10 cellular contexts compared by ENCODE assay signal in the genomic region with DNA sequence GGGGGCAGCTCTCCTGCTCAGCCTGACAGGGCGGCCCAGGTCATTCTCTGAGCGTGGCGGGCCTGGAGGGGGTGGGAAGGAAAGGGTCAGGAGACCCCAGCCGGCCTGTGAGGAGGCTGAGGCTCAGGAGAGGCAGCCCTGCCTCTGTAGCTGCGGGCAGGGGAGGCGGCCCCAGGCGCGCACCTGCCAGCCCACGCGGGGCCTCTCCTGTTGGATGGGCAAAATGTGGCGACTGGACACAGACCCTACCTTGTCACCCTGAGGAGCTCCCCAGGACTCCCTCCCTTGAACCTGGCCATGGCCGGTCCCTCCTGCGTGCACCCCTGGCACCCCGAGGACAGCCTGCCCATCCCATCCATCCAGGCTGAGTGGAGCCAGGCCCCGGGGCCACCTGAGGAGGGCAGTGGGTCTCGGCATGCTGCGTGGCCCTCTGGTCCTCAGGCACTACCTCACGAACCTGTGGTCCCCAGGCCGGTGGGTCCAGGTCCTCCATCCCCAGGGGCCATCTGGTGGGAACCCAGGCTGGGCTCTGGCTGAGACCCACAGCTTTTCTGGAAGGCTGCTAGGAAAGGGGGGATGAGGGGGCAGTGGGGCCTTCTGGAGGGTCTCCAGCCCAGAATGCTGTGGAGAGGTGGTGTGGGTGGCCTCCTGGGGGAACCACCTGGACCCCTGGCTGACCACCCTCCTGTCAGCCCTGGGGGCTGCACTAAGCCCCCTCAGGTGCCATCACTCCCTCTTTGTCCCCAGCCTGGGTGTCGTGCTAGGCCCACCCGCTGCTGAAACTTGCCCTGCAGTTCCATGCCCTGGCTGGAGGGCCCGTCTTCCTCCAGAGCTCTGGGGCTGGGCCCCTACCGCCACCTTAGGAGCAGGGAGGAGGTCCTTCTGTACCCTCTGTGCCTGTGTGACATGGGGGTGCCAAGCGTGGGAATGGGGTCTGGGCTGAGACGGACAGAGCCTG. TPM values are rescaled to one million over a fixed set of nuclear protein-coding genes. Genes with fewer than 3 reads are reported as not detected.
DNase-seq lines count a peak whose midpoint lies in the region; ATAC-seq, FAIRE-seq and TF ChIP-seq lines count a peak whose summit lies in the region.
"Had no signal": no experiment of that assay in that cellular context is flagged by ENCODE, and none has a peak within 500 bp of the region (broad histone marks: within the 10 kb centered on the region; RNA-seq: fewer than 3 reads in every experiment).

No MANE protein-coding gene starts in this region.

- H3K4me2 ChIP-seq in A549 = peak overlapping the region; percentile 98; the same call in 2 of the 3 replicates

- H3K4me3 ChIP-seq in A549 (no peak overlapping the region), lower leg skin (ENCODE audit: low read depth, poor library complexity, severe bottlenecking) (no peak overlapping the region), SJCRH30 (no peak overlapping the region)

- H3K9me3 ChIP-seq in A549 = no peaks in the 10 kb centered on the region
- H3K9me3 ChIP-seq in SJCRH30 (replicated peaks) = no peaks in the 10 kb centered on the region
- H3K9me3 ChIP-seq: neutrophil had no signal

- TF ChIP-seq RAD21 in A549 (conservative IDR thresholded peaks at IDR 0.05 in 1 of 2, IDR thresholded peaks at IDR 0.05 in 1 of 2) = no peak

- H3K4me1 ChIP-seq in A549 (peaks cover 20% of the 10 kb centered on the region), SJCRH30 (no peaks in the 10 kb centered on the region)

- CTCF ChIA-PET in A549 (lab: Yijun Ruan, JAX) = interaction anchor here (1.1 to 2.9 kb wide), 3 partner anchors 15 to 90 kb away, joined by 3 to 17 read pairs (median 3); a partner anchor contains a TSS

- FAIRE-seq in A549 (lab: Jason Lieb, UNC) = no peak
- FAIRE-seq: TTC549 had no signal

- TF ChIP-seq EP300 in A549 (IDR thresholded peaks at IDR 0.05) = no peak

- peaks cover 23% of the 10 kb centered on the region for H3K27me3 ChIP-seq in SJCRH30

- no peak for TF ChIP-seq POLR2A in A549 (IDR thresholded peaks at IDR 0.05; ENCODE audit: low read length)
- no peak for TF ChIP-seq POLR2A in lower leg skin (IDR thresholded peaks at IDR 0.05)

- POLR2A ChIA-PET in A549 (lab: Yijun Ruan, JAX) = interaction anchor here (2.2 kb wide), 1 partner anchor 15 kb away, joined by 11 read pairs; a partner anchor contains a TSS

- peak overlapping the region; percentile 88 to 96 for H3K27ac ChIP-seq in A549
- H3K27ac ChIP-seq in SJCRH30 = no peak overlapping the region
- H3K27ac ChIP-seq: neutrophil had no signal

- TF ChIP-seq CTCF in A549 (IDR thresholded peaks at IDR 0.05) (no peak), lower leg skin (IDR thresholded peaks at IDR 0.05) (no peak)

- ATAC-seq in A549 (no peak), HG02938 (IDR thresholded peaks at IDR 0.05; ENCODE audit: unreplicated experiment) (no peak), HG02759 (IDR thresholded peaks at IDR 0.05; ENCODE audit: unreplicated experiment) (no peak)

- no peaks in the 10 kb centered on the region for H3K36me3 ChIP-seq in SJCRH30
- H3K36me3 ChIP-seq: neutrophil had no signal

- 95% methylated on average over 20 of the region's 25 CpGs for WGBS in A549 (ENCODE audit: missing lambda C conversion rate)
- 69 to 70% methylated on average over 20 to 25 of the region's 25 CpGs for WGBS in lower leg skin, 2 donors

- intact Hi-C loops in lower leg skin (cut with DNase I; ENCODE audit: low total_unique reads) = no loop called here

- peak in 1 of 2 experiments; percentile 13 for DNase-seq in A549 (ENCODE audit: low read depth in 1 of 2, low spot score in 1 of 2)
- peak; percentile 11 for DNase-seq in Daoy (ENCODE audit: low read depth)
- DNase-seq in activated T-cell treated with anti-CD3 and anti-CD28 coated beads, Interleukin-2, amount 50 U/mL, for 48 hours = peak; percentile 17 to 18
- DNase-seq in lower leg skin (ENCODE audit: low spot score in 2 of 2) = peak; percentile 13 to 82
- no peak for DNase-seq in SJCRH30
- DNase-seq in NCI-H345 (lab: John Stamatoyannopoulos, UW) = no peak

TF ChIP-seq in A549, 52 proteins besides CTCF, POLR2A, EP300 and RAD21:
- TF ChIP-seq GATA3 (IDR thresholded peaks at IDR 0.05; ENCODE audit: borderline replicate concordance) (no peak), NR3C1 (IDR thresholded peaks at IDR 0.05) (no peak), RNF2 (IDR thresholded peaks at IDR 0.05; ENCODE audit: borderline replicate concordance, low read depth) (no peak), EHF (CRISPR knock-in tag; IDR thresholded peaks at IDR 0.05) (no peak), PHF8 (IDR thresholded peaks at IDR 0.05; ENCODE audit: borderline replicate concordance, low read depth) (no peak), EHMT2 (IDR thresholded peaks at IDR 0.05; ENCODE audit: low read depth) (no peak), POLR2AphosphoS2 (conservative IDR thresholded peaks at IDR 0.05; ENCODE audit: low read length) (no peak), KDM1A (IDR thresholded peaks at IDR 0.05; ENCODE audit: low read depth) (no peak), TFCP2L1 (CRISPR knock-in tag; IDR thresholded peaks at IDR 0.05) (no peak), CHD4 (IDR thresholded peaks at IDR 0.05; ENCODE audit: borderline replicate concordance) (no peak), BHLHE40 (IDR thresholded peaks at IDR 0.05; ENCODE audit: low read depth, low read length) (no peak)
- TF ChIP-seq, protein P1, sequence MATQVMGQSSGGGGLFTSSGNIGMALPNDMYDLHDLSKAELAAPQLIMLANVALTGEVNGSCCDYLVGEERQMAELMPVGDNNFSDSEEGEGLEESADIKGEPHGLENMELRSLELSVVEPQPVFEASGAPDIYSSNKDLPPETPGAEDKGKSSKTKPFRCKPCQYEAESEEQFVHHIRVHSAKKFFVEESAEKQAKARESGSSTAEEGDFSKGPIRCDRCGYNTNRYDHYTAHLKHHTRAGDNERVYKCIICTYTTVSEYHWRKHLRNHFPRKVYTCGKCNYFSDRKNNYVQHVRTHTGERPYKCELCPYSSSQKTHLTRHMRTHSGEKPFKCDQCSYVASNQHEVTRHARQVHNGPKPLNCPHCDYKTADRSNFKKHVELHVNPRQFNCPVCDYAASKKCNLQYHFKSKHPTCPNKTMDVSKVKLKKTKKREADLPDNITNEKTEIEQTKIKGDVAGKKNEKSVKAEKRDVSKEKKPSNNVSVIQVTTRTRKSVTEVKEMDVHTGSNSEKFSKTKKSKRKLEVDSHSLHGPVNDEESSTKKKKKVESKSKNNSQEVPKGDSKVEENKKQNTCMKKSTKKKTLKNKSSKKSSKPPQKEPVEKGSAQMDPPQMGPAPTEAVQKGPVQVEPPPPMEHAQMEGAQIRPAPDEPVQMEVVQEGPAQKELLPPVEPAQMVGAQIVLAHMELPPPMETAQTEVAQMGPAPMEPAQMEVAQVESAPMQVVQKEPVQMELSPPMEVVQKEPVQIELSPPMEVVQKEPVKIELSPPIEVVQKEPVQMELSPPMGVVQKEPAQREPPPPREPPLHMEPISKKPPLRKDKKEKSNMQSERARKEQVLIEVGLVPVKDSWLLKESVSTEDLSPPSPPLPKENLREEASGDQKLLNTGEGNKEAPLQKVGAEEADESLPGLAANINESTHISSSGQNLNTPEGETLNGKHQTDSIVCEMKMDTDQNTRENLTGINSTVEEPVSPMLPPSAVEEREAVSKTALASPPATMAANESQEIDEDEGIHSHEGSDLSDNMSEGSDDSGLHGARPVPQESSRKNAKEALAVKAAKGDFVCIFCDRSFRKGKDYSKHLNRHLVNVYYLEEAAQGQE (IDR thresholded peaks at IDR 0.05) = no peak
- TF ChIP-seq, protein P2, sequence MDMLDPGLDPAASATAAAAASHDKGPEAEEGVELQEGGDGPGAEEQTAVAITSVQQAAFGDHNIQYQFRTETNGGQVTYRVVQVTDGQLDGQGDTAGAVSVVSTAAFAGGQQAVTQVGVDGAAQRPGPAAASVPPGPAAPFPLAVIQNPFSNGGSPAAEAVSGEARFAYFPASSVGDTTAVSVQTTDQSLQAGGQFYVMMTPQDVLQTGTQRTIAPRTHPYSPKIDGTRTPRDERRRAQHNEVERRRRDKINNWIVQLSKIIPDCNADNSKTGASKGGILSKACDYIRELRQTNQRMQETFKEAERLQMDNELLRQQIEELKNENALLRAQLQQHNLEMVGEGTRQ (IDR thresholded peaks at IDR 0.05) = no peak
TF ChIP-seq in A549: peak in this region for 0.

RNA-seq across cellular contexts. Expression of a gene that starts 15.2 kb away (rescaled TPM):
- 3.2 and 5.1 TPM in 2 replicates for polyA plus RNA-seq in A549 (2011; rRNA removed)
- 9.0 and 17.2 TPM in 2 replicates for polyA plus RNA-seq in A549 (2012; cell fraction: cytosol; rRNA removed)
- 17.0 and 17.5 TPM in 2 replicates for polyA plus RNA-seq in A549 (2012; cell fraction: nucleus; rRNA removed)
- 1.3 to 1.4 TPM (median 1.3 TPM) in 3 replicates for polyA plus RNA-seq in A549 (2017; fragmentation: RNase III; extraction: RNeasy Plus Mini Kit Qiagen cat#74134 plus additional on column Dnase treatment)
- 1.3 and 2.8 TPM in 2 replicates for polyA minus RNA-seq in A549 (2011; rRNA and poly(A)+ RNA removed)
- total RNA-seq in Daoy (2014; rRNA removed; shearing (Covaris generic)) = 3.5 and 10.0 TPM in 2 replicates
- total RNA-seq in lower leg skin = 10 to 100 TPM; 28.5 to 49.2 (median 41.0) TPM
- total RNA-seq in SJCRH30 (2014; rRNA removed; shearing (Covaris generic)) = 0.89 and 1.0 TPM in 2 replicates

RNA-seq across cellular contexts. Expression of a gene that starts 39.8 kb away (rescaled TPM):
- polyA plus RNA-seq in A549 (2011; rRNA removed) (8.7 and 9.8 TPM in 2 replicates), A549 (2017; fragmentation: RNase III; extraction: RNeasy Plus Mini Kit Qiagen cat#74134 plus additional on column Dnase treatment) (15.6 to 18.6 TPM (median 17.5 TPM) in 3 replicates)
- 10.9 and 17.9 TPM in 2 replicates for polyA plus RNA-seq in A549 (2012; cell fraction: cytosol; rRNA removed)
- 23.3 and 38.1 TPM in 2 replicates for polyA plus RNA-seq in A549 (2012; cell fraction: nucleus; rRNA removed)
- 7.4 and 10.4 TPM in 2 replicates for polyA minus RNA-seq in A549 (2011; rRNA and poly(A)+ RNA removed)
- total RNA-seq in Daoy (2014; rRNA removed; shearing (Covaris generic)) = 13.4 and 18.7 TPM in 2 replicates
- total RNA-seq in lower leg skin = 1 to 10 TPM; 4.9 to 7.4 (median 5.6) TPM
- total RNA-seq in SJCRH30 (2014; rRNA removed; shearing (Covaris generic)) = 4.0 and 4.4 TPM in 2 replicates

Comparison
In these comparisons a context has a peak if more than half of its experiments do, and no peak if none do; other contexts are left out.
1. DNase-seq: peak in Daoy (single experiment), activated T-cell treated with anti-CD3 and anti-CD28 coated beads, Interleukin-2, amount 50 U/mL, for 48 hours (2 of 2) and lower leg skin (2 of 2); none in SJCRH30 (0 of 2) and NCI-H345 (single experiment).